In the genomic region with DNA sequence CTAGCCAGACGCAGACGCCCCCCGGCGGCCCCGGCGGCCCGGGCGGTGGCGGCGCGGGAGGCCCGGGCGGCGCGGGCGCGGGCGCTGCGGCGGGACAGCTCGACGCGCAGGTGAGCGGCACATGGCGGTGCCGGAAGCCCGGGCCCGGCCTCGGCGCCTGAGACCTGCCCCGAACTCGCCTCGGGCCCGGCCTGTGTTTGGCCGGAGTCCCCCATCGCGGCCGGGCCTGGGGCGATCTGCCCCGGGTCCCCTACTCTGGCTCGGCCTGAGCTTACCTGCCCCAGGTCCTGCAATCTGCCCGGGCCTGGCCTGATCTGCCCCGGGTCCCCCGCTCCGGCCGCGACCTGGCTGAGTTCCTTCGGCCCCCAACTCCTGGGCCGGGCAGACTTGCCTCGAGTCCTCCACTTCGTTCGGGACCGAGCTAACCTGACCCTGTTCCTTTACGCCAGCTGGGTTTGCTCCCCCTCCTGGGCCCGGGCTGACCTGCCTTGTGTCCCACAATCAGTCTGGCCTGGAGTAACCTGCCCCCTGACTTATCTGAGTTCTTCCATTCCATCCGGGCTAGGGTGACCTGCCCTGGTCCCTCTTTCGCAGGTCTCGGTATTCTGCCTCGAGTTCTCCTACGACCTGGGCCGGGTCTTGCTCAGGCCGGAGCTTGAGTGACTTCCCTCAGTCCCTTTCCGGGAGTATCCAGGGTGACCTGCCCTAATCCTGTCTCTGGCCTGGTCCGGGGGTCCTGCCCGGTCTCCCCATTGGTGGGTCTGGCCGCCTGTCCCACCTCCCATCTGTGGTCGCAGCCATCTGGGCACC, we compare ENCODE assay signal across 1 cellular context.
TF ChIP-seq lines count a peak whose summit lies in the region.

No MANE protein-coding gene starts in this region.

TF ChIP-seq in K562, 482 proteins besides CTCF, POLR2A, EP300 and RAD21 (continued from another document and continues in another):
- TF ChIP-seq THAP12 (CRISPR knock-in tag; IDR thresholded peaks at IDR 0.05) (0 out of 2 replicates have a peak, but pooled peaks have one; percentile 49), PPARD (CRISPR knock-in tag; IDR thresholded peaks at IDR 0.05) (no peak), TARDBP (IDR thresholded peaks at IDR 0.05) (no peak), FOXA3 (CRISPR knock-in tag; conservative IDR thresholded peaks at IDR 0.05 in 1 of 2, IDR thresholded peaks at IDR 0.05 in 1 of 2) (0 out of 4 replicates have a peak, but pooled peaks of 1 of the 2 experiments have one; percentile 48), U2AF2 (optimal IDR thresholded peaks at IDR 0.05; ENCODE audit: low read depth, low read length) (no peak), ZFP30 (CRISPR knock-in tag; IDR thresholded peaks at IDR 0.05; ENCODE audit: borderline replicate concordance) (no peak), SMAD3 (CRISPR knock-in tag; conservative IDR thresholded peaks at IDR 0.05) (no peak), RFX7 (CRISPR knock-in tag; IDR thresholded peaks at IDR 0.05) (no peak), ZNF507 (tag; conservative IDR thresholded peaks at IDR 0.05) (no peak), HNRNPK (IDR thresholded peaks at IDR 0.05; ENCODE audit: low read depth, low read length, poor library complexity, severe bottlenecking) (no peak), KDM1A (IDR thresholded peaks at IDR 0.05) (no peak), DPF2 (IDR thresholded peaks at IDR 0.05) (0 out of 2 replicates have a peak, but pooled peaks have one; percentile 28), FOSL1 (tag; conservative IDR thresholded peaks at IDR 0.05) (no peak), PML (IDR thresholded peaks at IDR 0.05; ENCODE audit: low read length) (no peak), RNF2 (IDR thresholded peaks at IDR 0.05) (no peak), NCOR1 (IDR thresholded peaks at IDR 0.05) (peak; percentile 33), RBM25 (IDR thresholded peaks at IDR 0.05; ENCODE audit: low read depth, low read length, severe bottlenecking) (no peak), HDAC1 (IDR thresholded peaks at IDR 0.05) (peak in 1 of 2 experiments; percentile 41; a peak in 1 of 4 replicates), ZNF324 (CRISPR knock-in tag; IDR thresholded peaks at IDR 0.05) (no peak), NFE2L1 (tag; IDR thresholded peaks at IDR 0.05; ENCODE audit: borderline replicate concordance, low read depth) (no peak), PHF20 (IDR thresholded peaks at IDR 0.05; ENCODE audit: partially characterized antibody) (no peak), ZNF780A (CRISPR knock-in tag; IDR thresholded peaks at IDR 0.05) (no peak), CHD2 (IDR thresholded peaks at IDR 0.05; ENCODE audit: low read depth, low read length) (no peak), ZNF3 (CRISPR knock-in tag; IDR thresholded peaks at IDR 0.05) (no peak), HNRNPUL1 (IDR thresholded peaks at IDR 0.05; ENCODE audit: low read length) (no peak), HDAC3 (IDR thresholded peaks at IDR 0.05; ENCODE audit: borderline replicate concordance, partially characterized antibody) (no peak), DEAF1 (CRISPR knock-in tag; IDR thresholded peaks at IDR 0.05) (no peak), KLF16 (IDR thresholded peaks at IDR 0.05) (no peak), ZBTB17 (CRISPR knock-in tag; IDR thresholded peaks at IDR 0.05) (no peak), THAP7 (CRISPR knock-in tag; IDR thresholded peaks at IDR 0.05) (no peak), PHB2 (IDR thresholded peaks at IDR 0.05; ENCODE audit: low read depth) (no peak), THRB (CRISPR knock-in tag; conservative IDR thresholded peaks at IDR 0.05) (no peak), CHCHD3 (CRISPR knock-in tag; IDR thresholded peaks at IDR 0.05) (no peak), EGR1 (conservative IDR thresholded peaks at IDR 0.05) (no peak), GTF3C2 (IDR thresholded peaks at IDR 0.05; ENCODE audit: borderline replicate concordance, extremely low read depth, insufficient read length) (no peak), ZSCAN29 (IDR thresholded peaks at IDR 0.05) (0 out of 2 replicates have a peak, but pooled peaks have one; percentile 45)
- TF ChIP-seq, protein P1, sequence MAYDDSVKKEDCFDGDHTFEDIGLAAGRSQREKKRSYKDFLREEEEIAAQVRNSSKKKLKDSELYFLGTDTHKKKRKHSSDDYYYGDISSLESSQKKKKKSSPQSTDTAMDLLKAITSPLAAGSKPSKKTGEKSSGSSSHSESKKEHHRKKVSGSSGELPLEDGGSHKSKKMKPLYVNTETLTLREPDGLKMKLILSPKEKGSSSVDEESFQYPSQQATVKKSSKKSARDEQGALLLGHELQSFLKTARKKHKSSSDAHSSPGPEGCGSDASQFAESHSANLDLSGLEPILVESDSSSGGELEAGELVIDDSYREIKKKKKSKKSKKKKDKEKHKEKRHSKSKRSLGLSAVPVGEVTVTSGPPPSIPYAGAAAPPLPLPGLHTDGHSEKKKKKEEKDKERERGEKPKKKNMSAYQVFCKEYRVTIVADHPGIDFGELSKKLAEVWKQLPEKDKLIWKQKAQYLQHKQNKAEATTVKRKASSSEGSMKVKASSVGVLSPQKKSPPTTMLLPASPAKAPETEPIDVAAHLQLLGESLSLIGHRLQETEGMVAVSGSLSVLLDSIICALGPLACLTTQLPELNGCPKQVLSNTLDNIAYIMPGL (CRISPR knock-in tag; IDR thresholded peaks at IDR 0.05): no peak
- TF ChIP-seq, protein P2, sequence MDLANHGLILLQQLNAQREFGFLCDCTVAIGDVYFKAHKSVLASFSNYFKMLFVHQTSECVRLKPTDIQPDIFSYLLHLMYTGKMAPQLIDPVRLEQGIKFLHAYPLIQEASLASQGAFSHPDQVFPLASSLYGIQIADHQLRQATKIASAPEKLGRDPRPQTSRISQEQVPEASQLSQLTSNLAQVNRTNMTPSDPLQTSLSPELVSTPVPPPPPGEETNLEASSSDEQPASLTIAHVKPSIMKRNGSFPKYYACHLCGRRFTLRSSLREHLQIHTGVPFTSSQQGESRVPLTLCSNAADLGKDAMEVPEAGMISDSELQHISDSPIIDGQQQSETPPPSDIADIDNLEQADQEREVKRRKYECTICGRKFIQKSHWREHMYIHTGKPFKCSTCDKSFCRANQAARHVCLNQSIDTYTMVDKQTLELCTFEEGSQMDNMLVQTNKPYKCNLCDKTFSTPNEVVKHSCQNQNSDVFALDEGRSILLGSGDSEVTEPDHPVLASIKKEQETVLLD (IDR thresholded peaks at IDR 0.05): peak; percentile 35; the same call in 1 of the 2 replicates
- TF ChIP-seq, protein P3, sequence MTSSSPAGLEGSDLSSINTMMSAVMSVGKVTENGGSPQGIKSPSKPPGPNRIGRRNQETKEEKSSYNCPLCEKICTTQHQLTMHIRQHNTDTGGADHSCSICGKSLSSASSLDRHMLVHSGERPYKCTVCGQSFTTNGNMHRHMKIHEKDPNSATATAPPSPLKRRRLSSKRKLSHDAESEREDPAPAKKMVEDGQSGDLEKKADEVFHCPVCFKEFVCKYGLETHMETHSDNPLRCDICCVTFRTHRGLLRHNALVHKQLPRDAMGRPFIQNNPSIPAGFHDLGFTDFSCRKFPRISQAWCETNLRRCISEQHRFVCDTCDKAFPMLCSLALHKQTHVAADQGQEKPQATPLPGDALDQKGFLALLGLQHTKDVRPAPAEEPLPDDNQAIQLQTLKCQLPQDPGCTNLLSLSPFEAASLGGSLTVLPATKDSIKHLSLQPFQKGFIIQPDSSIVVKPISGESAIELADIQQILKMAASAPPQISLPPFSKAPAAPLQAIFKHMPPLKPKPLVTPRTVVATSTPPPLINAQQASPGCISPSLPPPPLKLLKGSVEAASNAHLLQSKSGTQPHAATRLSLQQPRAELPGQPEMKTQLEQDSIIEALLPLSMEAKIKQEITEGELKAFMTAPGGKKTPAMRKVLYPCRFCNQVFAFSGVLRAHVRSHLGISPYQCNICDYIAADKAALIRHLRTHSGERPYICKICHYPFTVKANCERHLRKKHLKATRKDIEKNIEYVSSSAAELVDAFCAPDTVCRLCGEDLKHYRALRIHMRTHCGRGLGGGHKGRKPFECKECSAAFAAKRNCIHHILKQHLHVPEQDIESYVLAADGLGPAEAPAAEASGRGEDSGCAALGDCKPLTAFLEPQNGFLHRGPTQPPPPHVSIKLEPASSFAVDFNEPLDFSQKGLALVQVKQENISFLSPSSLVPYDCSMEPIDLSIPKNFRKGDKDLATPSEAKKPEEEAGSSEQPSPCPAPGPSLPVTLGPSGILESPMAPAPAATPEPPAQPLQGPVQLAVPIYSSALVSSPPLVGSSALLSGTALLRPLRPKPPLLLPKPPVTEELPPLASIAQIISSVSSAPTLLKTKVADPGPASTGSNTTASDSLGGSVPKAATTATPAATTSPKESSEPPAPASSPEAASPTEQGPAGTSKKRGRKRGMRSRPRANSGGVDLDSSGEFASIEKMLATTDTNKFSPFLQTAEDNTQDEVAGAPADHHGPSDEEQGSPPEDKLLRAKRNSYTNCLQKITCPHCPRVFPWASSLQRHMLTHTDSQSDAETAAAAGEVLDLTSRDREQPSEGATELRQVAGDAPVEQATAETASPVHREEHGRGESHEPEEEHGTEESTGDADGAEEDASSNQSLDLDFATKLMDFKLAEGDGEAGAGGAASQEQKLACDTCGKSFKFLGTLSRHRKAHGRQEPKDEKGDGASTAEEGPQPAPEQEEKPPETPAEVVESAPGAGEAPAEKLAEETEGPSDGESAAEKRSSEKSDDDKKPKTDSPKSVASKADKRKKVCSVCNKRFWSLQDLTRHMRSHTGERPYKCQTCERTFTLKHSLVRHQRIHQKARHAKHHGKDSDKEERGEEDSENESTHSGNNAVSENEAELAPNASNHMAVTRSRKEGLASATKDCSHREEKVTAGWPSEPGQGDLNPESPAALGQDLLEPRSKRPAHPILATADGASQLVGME (CRISPR knock-in tag; IDR thresholded peaks at IDR 0.05): no peak
